ENCODE assay signal across 9 cellular contexts in genomic region chr5:77356740-77357139, GRCh38.
DNase-seq lines count a peak whose midpoint lies in the region; ATAC-seq, FAIRE-seq and TF ChIP-seq lines count a peak whose summit lies in the region.
"Had no signal": no experiment of that assay in that cellular context is flagged by ENCODE, and none has a peak within 500 bp of the region (broad histone marks: within the 10 kb centered on the region; RNA-seq: fewer than 3 reads in every experiment).

No MANE protein-coding gene starts in this region.

- in situ Hi-C loops in Caki2 (cut with HindIII; ENCODE audit: low pct_unique_long_range_greater_than_20kb, low sequenced_read_pairs) (no loop called here), GM12878 (cut with MboI) (no loop called here)

- POLR2A ChIA-PET in GM12878 (lab: Charles Lee), result interaction anchor here (0.7 kb wide), 1 partner anchor 36 kb away, joined by 3 read pairs; no protein-coding TSS in a partner anchor

- H4K91ac ChIP-seq in neuronal stem cell (ENCODE audit: low read depth, low read length, poor library complexity), result no peak overlapping the region

- no TSS peak for BruUV-seq in GM12878 (replicated peaks; lab: Mats Ljungman, UMichigan)

- H2BK5ac ChIP-seq in neuronal stem cell (ENCODE audit: low read length), result no peak overlapping the region

- FAIRE-seq in GM12878 (lab: Jason Lieb, UNC), result peak; percentile 78
- FAIRE-seq: colon had no signal

- H3K79me1 ChIP-seq in neuronal stem cell (ENCODE audit: low read depth, low read length), result no peaks in the 10 kb centered on the region

- TF ChIP-seq POLR2A in GM12878 (IDR thresholded peaks at IDR 0.05; ENCODE audit: low read depth, low read length), result no peak
- TF ChIP-seq POLR2A in spleen (IDR thresholded peaks at IDR 0.05), result no peak
- TF ChIP-seq POLR2A in esophagus squamous epithelium (IDR thresholded peaks at IDR 0.05), result no peak

- no peak overlapping the region for H2AFZ ChIP-seq in GM12878 (ENCODE audit: control insufficient read depth, low read depth, low read length)
- H2AFZ ChIP-seq in neuronal stem cell (ENCODE audit: low read length), result no peak overlapping the region

- H3K9me3 ChIP-seq in GM12878 (replicated peaks; ENCODE audit: control insufficient read depth, insufficient read depth, low read length) (no peaks in the 10 kb centered on the region), spleen (no peaks in the 10 kb centered on the region), neuronal stem cell (replicated peaks in 1 of 2; ENCODE audit: control insufficient read depth in 2 of 2, insufficient read depth in 1 of 2, low read depth in 1 of 2, low read length in 2 of 2) (no peaks in the 10 kb centered on the region), esophagus squamous epithelium (no peaks in the 10 kb centered on the region)

- peak overlapping the region; percentile 51; the same call in 1 of the 2 replicates for H3K4me2 ChIP-seq in GM12878 (ENCODE audit: control insufficient read depth, insufficient read depth)
- H3K4me2 ChIP-seq in neuronal stem cell (ENCODE audit: insufficient read depth, low read length, poor library complexity, severe bottlenecking), result no peak overlapping the region

- H3K79me2 ChIP-seq in GM12878 (ENCODE audit: control insufficient read depth, insufficient read depth, low read length), result no peaks in the 10 kb centered on the region

- no peak overlapping the region for H3K18ac ChIP-seq in neuronal stem cell (ENCODE audit: low read length)

- peak; percentile 21 for DNase-seq in Caki2 (ENCODE audit: low read depth)
- peak; percentile 84 for DNase-seq in GM12878 (ENCODE audit: low read depth, low spot score)
- no peak for DNase-seq in spleen
- DNase-seq in neuronal stem cell (ENCODE audit: low spot score), result no peak
- DNase-seq in esophagus squamous epithelium (lab: John Stamatoyannopoulos, UW), result no peak
- DNase-seq in NCI-H345 (lab: John Stamatoyannopoulos, UW), result no peak

- ATAC-seq in GM19372 (IDR thresholded peaks at IDR 0.05; ENCODE audit: low read depth, unreplicated experiment) (peak; percentile 74), HG03280 (IDR thresholded peaks at IDR 0.05; ENCODE audit: unreplicated experiment) (peak; percentile 75), GM12878 (peak; percentile 94)

- no peak overlapping the region for H3K9ac ChIP-seq in GM12878 (ENCODE audit: control insufficient read depth, insufficient read depth, low read length)
- no peak overlapping the region for H3K9ac ChIP-seq in neuronal stem cell (ENCODE audit: low read depth, low read length, poor library complexity)

- H3K36me3 ChIP-seq in GM12878 (ENCODE audit: control insufficient read depth in 2 of 2, insufficient read depth in 2 of 2, low read length in 1 of 2) (no peaks in the 10 kb centered on the region), spleen (no peaks in the 10 kb centered on the region), neuronal stem cell (replicated peaks in 1 of 2; ENCODE audit: control insufficient read depth in 2 of 2, insufficient read depth in 2 of 2, low read length in 2 of 2) (no peaks in the 10 kb centered on the region), esophagus squamous epithelium (no peaks in the 10 kb centered on the region)

- TF ChIP-seq CTCF in GM12878 (IDR thresholded peaks at IDR 0.05 in 2 of 3, conservative IDR thresholded peaks at IDR 0.05 in 1 of 3; ENCODE audit: control insufficient read depth in 2 of 3, extremely low read depth in 1 of 3, insufficient read depth in 1 of 3, low read depth in 3 of 3, low read length in 3 of 3), result no peak
- no peak for TF ChIP-seq CTCF in spleen (IDR thresholded peaks at IDR 0.05 in 8 of 11, conservative IDR thresholded peaks at IDR 0.05 in 3 of 11)
- TF ChIP-seq CTCF in esophagus squamous epithelium (IDR thresholded peaks at IDR 0.05), result no peak

- H2BK120ac ChIP-seq in neuronal stem cell (ENCODE audit: low read depth, low read length), result no peak overlapping the region

- H2AK5ac ChIP-seq in neuronal stem cell (ENCODE audit: low read depth, low read length), result no peak overlapping the region

- H3K23ac ChIP-seq in neuronal stem cell (ENCODE audit: low read depth, low read length, poor library complexity), result no peak overlapping the region

- RAD21 ChIA-PET in GM12878 (lab: Charles Lee; ENCODE audit: unreplicated experiment), result interaction anchor here (0.8 to 3.9 kb wide), 5 partner anchors 22 to 135 kb away, joined by 3 to 12 read pairs (median 4); partner anchors contain the start of gene WDR41

- H2BK12ac ChIP-seq in neuronal stem cell (ENCODE audit: low read length), result no peak overlapping the region

- H3K4me3 ChIP-seq in GM12878 (no peak overlapping the region), spleen (no peak overlapping the region), neuronal stem cell (ENCODE audit: low read length in 2 of 2) (no peak overlapping the region), esophagus squamous epithelium (no peak overlapping the region)

- no peak overlapping the region for H4K8ac ChIP-seq in neuronal stem cell (ENCODE audit: low read depth, low read length)

- no peaks in the 10 kb centered on the region for H3K27me3 ChIP-seq in GM12878 (replicated peaks in 1 of 2; ENCODE audit: control insufficient read depth in 2 of 2, insufficient read depth in 2 of 2, low read length in 1 of 2)
- no peaks in the 10 kb centered on the region for H3K27me3 ChIP-seq in spleen (replicated peaks in 1 of 7)
- H3K27me3 ChIP-seq in neuronal stem cell (ENCODE audit: control insufficient read depth in 3 of 3, insufficient read depth in 3 of 3, low read depth in 1 of 3, low read length in 3 of 3), result peaks cover 0 to 16% (median 0%) of the 10 kb centered on the region in 3 experiments
- no peaks in the 10 kb centered on the region for H3K27me3 ChIP-seq in esophagus squamous epithelium

- no peak overlapping the region for H3K4ac ChIP-seq in neuronal stem cell (ENCODE audit: low read length)

- no peak for TF ChIP-seq EP300 in GM12878 (IDR thresholded peaks at IDR 0.05; ENCODE audit: borderline replicate concordance in 1 of 2, control insufficient read depth in 1 of 2, low read depth in 2 of 2, low read length in 2 of 2)

- H3K4me1 ChIP-seq in GM12878 (ENCODE audit: control insufficient read depth, insufficient read depth, low read length) (peaks cover 16% of the 10 kb centered on the region), spleen (no peaks in the 10 kb centered on the region), neuronal stem cell (ENCODE audit: control insufficient read depth in 2 of 2, insufficient read depth in 1 of 2, low read depth in 1 of 2, low read length in 2 of 2) (no peaks in the 10 kb centered on the region), esophagus squamous epithelium (peaks cover 0 to 6% (median 4%) of the 10 kb centered on the region in 3 donors)

- SMC1A ChIA-PET in GM12878 (lab: Charles Lee; ENCODE audit: uncharacterized antibody, unreplicated experiment), result interaction anchor here (1.2 to 2.7 kb wide), 7 partner anchors 10 to 134 kb away, joined by 4 to 18 read pairs (median 5); no protein-coding TSS in a partner anchor

- intact Hi-C loops in GM12878 (cut with micrococcal nuclease; ENCODE audit: unreplicated experiment), result no loop called here
- intact Hi-C loops in spleen (cut with DNase I; ENCODE audit: low total_unique reads), result no loop called here
- intact Hi-C loops in esophagus squamous epithelium (cut with DNase I), result no loop called here

- H3K14ac ChIP-seq in neuronal stem cell (ENCODE audit: low read length), result no peak overlapping the region

- H4K20me1 ChIP-seq in GM12878 (ENCODE audit: control insufficient read depth, insufficient read depth), result no peaks in the 10 kb centered on the region

- TF ChIP-seq RAD21 in GM12878 (IDR thresholded peaks at IDR 0.05; ENCODE audit: insufficient read depth, low read depth, low read length), result peak; percentile 38; the same call in 1 of the 2 replicates

- H3K27ac ChIP-seq in GM12878 (ENCODE audit: control insufficient read depth, insufficient read depth) (no peak overlapping the region), spleen (no peak overlapping the region), neuronal stem cell (replicated peaks; ENCODE audit: low read length) (no peak overlapping the region), esophagus squamous epithelium (no peak overlapping the region)

- H2BK15ac ChIP-seq in neuronal stem cell (ENCODE audit: low read length), result no peak overlapping the region

- CTCF ChIA-PET in GM12878 (lab: Yijun Ruan, JAX), result interaction anchor here (0.6 to 1.2 kb wide), 2 partner anchors 14 to 117 kb away, joined by 3 read pairs; no protein-coding TSS in a partner anchor

- WGBS in GM12878 (ENCODE audit: insufficient coverage, insufficient replicate concordance, low lambda C conversion rate, missing lambda C conversion rate), result 4% methylated on average over 3 of the region's 3 CpGs
- WGBS in spleen, 5 donors, result 37 to 74% (median 66%) methylated on average over 3 of the region's 3 CpGs
- no CpG with 5 or more reads among the region's 3 CpGs for WGBS in neuronal stem cell (ENCODE audit: extremely low coverage in 2 of 2, insufficient read length in 2 of 2, insufficient replicate concordance in 1 of 2), 2 donors
- 17 to 51% methylated on average over 2 to 3 of the region's 3 CpGs for WGBS in esophagus squamous epithelium, 2 donors

TF ChIP-seq in GM12878, 131 proteins besides CTCF, POLR2A, EP300 and RAD21 (continues in another document):
- TF ChIP-seq DPF2 (IDR thresholded peaks at IDR 0.05), result no peak
- no peak for TF ChIP-seq YBX1 (IDR thresholded peaks at IDR 0.05)
- TF ChIP-seq ZBED1 (IDR thresholded peaks at IDR 0.05; ENCODE audit: borderline replicate concordance), result no peak
- peak; percentile 47; the same call in 1 of the 2 replicates for TF ChIP-seq CREB1 (IDR thresholded peaks at IDR 0.05; ENCODE audit: low read depth)
- peak; percentile 50; the same call in 1 of the 2 replicates for TF ChIP-seq ATF2 (IDR thresholded peaks at IDR 0.05; ENCODE audit: low read length)
- TF ChIP-seq GABPA (IDR thresholded peaks at IDR 0.05; ENCODE audit: low read depth), result no peak

Comparison
In these comparisons a context has a peak if more than half of its experiments do, and no peak if none do; other contexts are left out.
1. DNase-seq: peak in Caki2 (single experiment) and GM12878 (single experiment); none in spleen (single experiment), neuronal stem cell (single experiment), esophagus squamous epithelium (single experiment) and NCI-H345 (single experiment).
2. Peak in every context shown above with its lines, with median percentiles within 50 percentile points of each other: ATAC-seq.